In genomic region chr3:154338570-154338969, GRCh38 we compare ENCODE assay signal across 28 cellular contexts.
"Had no signal": no experiment of that assay in that cellular context is flagged by ENCODE, and none has a peak within 500 bp of the region (broad histone marks: within the 10 kb centered on the region; RNA-seq: fewer than 3 reads in every experiment).

No MANE protein-coding gene starts in this region.

- H3K27me3 ChIP-seq: colonic mucosa, esophagus muscularis mucosa, esophagus squamous epithelium, foreskin keratinocyte, gastrocnemius medialis, gastroesophageal sphincter had no signal

- H3K4me3 Mint-ChIP-seq: dendritic cell treated with granulocyte-macrophage colony-stimulating factor and Interleukin-4, amounts not matched to agents 40 ng/mL and 50 ng/mL, for 4 days; effector memory CD8-positive, alpha-beta T cell; endodermal cell had no signal

- FAIRE-seq: colon, endometrium, endothelial cell of umbilical vein, frontal cortex had no signal

- ATAC-seq: effector memory CD8-positive, alpha-beta T cell; esophagus mucosa; foreskin keratinocyte; gastrocnemius medialis; gastroesophageal sphincter; heart left ventricle had no signal

- DNase-seq: colonic mucosa; cortex of kidney; dermis blood vessel endothelial cell; dorsolateral prefrontal cortex; effector CD4-positive, alpha-beta T cell; effector CD8-positive, alpha-beta T cell; effector memory CD4-positive, alpha-beta T cell; effector memory CD8-positive, alpha-beta T cell; endodermal cell; erythroblast; esophagus squamous epithelium; foreskin fibroblast; foreskin keratinocyte; foreskin melanocyte; gastrocnemius medialis; glutamatergic neuron; head of caudate nucleus; heart left ventricle had no signal

- H3K9me3 ChIP-seq: colonic mucosa, esophagus muscularis mucosa, esophagus squamous epithelium, gastrocnemius medialis, gastroesophageal sphincter, heart left ventricle had no signal

- H3K27me3 Mint-ChIP-seq: dendritic cell treated with granulocyte-macrophage colony-stimulating factor and Interleukin-4, amounts not matched to agents 40 ng/mL and 50 ng/mL, for 4 days had no signal

- H3K9me3 Mint-ChIP-seq: dendritic cell treated with granulocyte-macrophage colony-stimulating factor and Interleukin-4, amounts not matched to agents 40 ng/mL and 50 ng/mL, for 4 days; effector memory CD8-positive, alpha-beta T cell; endodermal cell had no signal

- H3K36me3 ChIP-seq: colonic mucosa, esophagus muscularis mucosa, esophagus squamous epithelium, gastrocnemius medialis, gastroesophageal sphincter, heart left ventricle had no signal

- H3K27ac ChIP-seq: colonic mucosa, coronary artery, dorsolateral prefrontal cortex, epithelial cell of prostate, esophagus muscularis mucosa, esophagus squamous epithelium, foreskin keratinocyte, gastrocnemius medialis, gastroesophageal sphincter, heart left ventricle had no signal

- H3K4me1 ChIP-seq: colonic mucosa, esophagus muscularis mucosa, esophagus squamous epithelium, foreskin keratinocyte, gastrocnemius medialis, gastroesophageal sphincter, heart left ventricle had no signal

- H3K4me3 ChIP-seq: colonic mucosa, coronary artery, dorsolateral prefrontal cortex, esophagus muscularis mucosa, esophagus squamous epithelium, gastrocnemius medialis, gastroesophageal sphincter, heart left ventricle had no signal

- H3K27ac Mint-ChIP-seq: dendritic cell treated with granulocyte-macrophage colony-stimulating factor and Interleukin-4, amounts not matched to agents 40 ng/mL and 50 ng/mL, for 4 days; effector memory CD8-positive, alpha-beta T cell; endodermal cell had no signal
